ENCODE assay signal across 23 cellular contexts in the genomic region with DNA sequence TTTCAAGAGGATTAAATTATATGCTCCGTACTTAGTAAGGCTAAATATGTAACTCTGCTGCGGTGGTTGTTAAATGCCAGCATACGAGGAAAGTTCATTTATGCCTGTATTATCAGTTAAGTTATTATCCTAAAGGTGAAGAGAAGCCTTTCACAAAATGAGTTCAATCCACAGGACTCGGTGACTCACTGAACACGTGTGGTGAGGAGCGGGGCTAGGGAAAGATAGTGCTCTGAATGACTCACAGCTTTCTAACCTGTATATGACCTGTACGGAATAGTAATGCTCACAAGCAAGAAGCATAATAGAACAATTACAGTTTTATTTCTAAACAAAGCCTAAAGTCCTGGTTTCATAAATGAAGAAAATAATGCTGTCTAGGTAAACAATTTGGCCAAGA. TPM values are rescaled to one million over a fixed set of nuclear protein-coding genes. Genes with fewer than 3 reads are reported as not detected.
A peak's percentile ranks its signal among the peaks of the same experiment; 100 is the strongest.
DNase-seq lines count a peak whose midpoint lies in the region; ATAC-seq and TF ChIP-seq lines count a peak whose summit lies in the region.
"Had no signal": no experiment of that assay in that cellular context is flagged by ENCODE, and none has a peak within 500 bp of the region (broad histone marks: within the 10 kb centered on the region; RNA-seq: fewer than 3 reads in every experiment).

No MANE protein-coding gene starts in this region.

- H3K4me1 ChIP-seq in breast epithelium, result no peaks in the 10 kb centered on the region
- H3K4me1 ChIP-seq: esophagus squamous epithelium, left lung, parathyroid adenoma, spleen, thyroid gland had no signal

- ATAC-seq in GM18858 (IDR thresholded peaks at IDR 0.05; ENCODE audit: unreplicated experiment) (no peak), HG02610 (IDR thresholded peaks at IDR 0.05; ENCODE audit: unreplicated experiment) (no peak)
- ATAC-seq: activated CD8-positive, alpha-beta memory T cell treated with anti-CD3 and anti-CD28 coated beads, Interleukin-2, amount 10 ng/mL, durations not matched to agents 7 days and 5 days; left lung; Right ventricle myocardium inferior had no signal

- BruUV-seq in MCF 10A (replicated peaks; lab: Mats Ljungman, UMichigan), result no TSS peak

- no peaks in the 10 kb centered on the region for H3K27me3 ChIP-seq in breast epithelium
- H3K27me3 ChIP-seq in kidney epithelial cell (ENCODE audit: control insufficient read depth, insufficient read depth, low read length), result no peaks in the 10 kb centered on the region
- H3K27me3 ChIP-seq: esophagus squamous epithelium, left lung, spleen, thyroid gland had no signal

- POLR2A ChIA-PET in MCF 10A (lab: Yijun Ruan, JAX), result no interaction called here

- DNase-seq in MCF 10A (ENCODE audit: unreplicated experiment) (peak; percentile 48), breast epithelium (ENCODE audit: low spot score in 2 of 2) (no peak), brain pericyte (ENCODE audit: low read depth, low spot score) (peak; percentile 13), kidney epithelial cell (ENCODE audit: low read depth) (peak; percentile 74), SW 1271 (lab: John Stamatoyannopoulos, UW) (no peak), GDM1 (lab: John Stamatoyannopoulos, UW) (no peak)
- DNase-seq: activated CD4-positive, CD25-positive, alpha-beta regulatory T cell treated with anti-CD3 and anti-CD28 coated beads, Interleukin-2, amount 50 U/mL, for 72 hours; activated CD8-positive, alpha-beta memory T cell treated with anti-CD3 and anti-CD28 coated beads, Interleukin-2, amount 10 ng/mL, durations not matched to agents 7 days and 5 days; activated gamma-delta T cell treated with Interleukin-2 at 50 U/mL for 16 hours; C1 segment of cervical spinal cord; DMS79 treated with DMSO at 0.1 percent for 48 hours; esophagus squamous epithelium; KBM-7; left lung; NCI-H1092 treated with DMSO at 0.1 percent for 48 hours; NCI-H2171 treated with DMSO at 0.1 percent for 48 hours; spleen; thyroid gland had no signal

- no peaks in the 10 kb centered on the region for H3K4me1 Mint-ChIP-seq in MCF 10A (ENCODE audit: insufficient read depth, unreplicated experiment)
- H3K4me1 Mint-ChIP-seq: activated CD8-positive, alpha-beta memory T cell treated with anti-CD3 and anti-CD28 coated beads, Interleukin-2, amount 10 ng/mL, durations not matched to agents 7 days and 5 days had no signal

- no peaks in the 10 kb centered on the region for H3K36me3 Mint-ChIP-seq in MCF 10A (ENCODE audit: insufficient read depth, unreplicated experiment)
- H3K36me3 Mint-ChIP-seq: activated CD8-positive, alpha-beta memory T cell treated with anti-CD3 and anti-CD28 coated beads, Interleukin-2, amount 10 ng/mL, durations not matched to agents 7 days and 5 days had no signal

- no peaks in the 10 kb centered on the region for H3K9me3 ChIP-seq in breast epithelium
- H3K9me3 ChIP-seq: esophagus squamous epithelium, left lung, spleen, thyroid gland had no signal

- no peaks in the 10 kb centered on the region for H3K9me3 Mint-ChIP-seq in MCF 10A (ENCODE audit: unreplicated experiment)

- H3K27ac ChIP-seq in breast epithelium, result no peak overlapping the region
- H3K27ac ChIP-seq: esophagus squamous epithelium, left lung, parathyroid adenoma, spleen, thyroid gland had no signal

- no peak overlapping the region for H3K27ac Mint-ChIP-seq in MCF 10A (ENCODE audit: low read depth, unreplicated experiment)
- H3K27ac Mint-ChIP-seq: activated CD8-positive, alpha-beta memory T cell treated with anti-CD3 and anti-CD28 coated beads, Interleukin-2, amount 10 ng/mL, durations not matched to agents 7 days and 5 days had no signal

- CTCF ChIA-PET in MCF 10A (lab: Yijun Ruan, JAX), result no interaction called here

- TF ChIP-seq CTCF in MCF 10A (IDR thresholded peaks at IDR 0.05; ENCODE audit: unreplicated experiment) (no peak), breast epithelium (IDR thresholded peaks at IDR 0.05) (no peak), kidney epithelial cell (IDR thresholded peaks at IDR 0.05; ENCODE audit: insufficient read depth, low read length, poor library complexity, severe bottlenecking) (no peak)

- intact Hi-C loops in MCF 10A (cut with micrococcal nuclease) (no loop called here), breast epithelium (cut with DNase I; ENCODE audit: low total_unique reads) (no loop called here)

- H3K36me3 ChIP-seq in breast epithelium (no peaks in the 10 kb centered on the region), kidney epithelial cell (ENCODE audit: control insufficient read depth, insufficient read depth, low read length) (no peaks in the 10 kb centered on the region)
- H3K36me3 ChIP-seq: esophagus squamous epithelium, left lung, spleen, thyroid gland had no signal

- no peaks in the 10 kb centered on the region for H3K27me3 Mint-ChIP-seq in MCF 10A (ENCODE audit: insufficient read depth, unreplicated experiment)
- H3K27me3 Mint-ChIP-seq: activated CD8-positive, alpha-beta memory T cell treated with anti-CD3 and anti-CD28 coated beads, Interleukin-2, amount 10 ng/mL, durations not matched to agents 7 days and 5 days had no signal

- no peak for TF ChIP-seq POLR2A in breast epithelium (IDR thresholded peaks at IDR 0.05)

- no peak overlapping the region for H3K4me3 ChIP-seq in breast epithelium
- H3K4me3 ChIP-seq in kidney epithelial cell (ENCODE audit: low read depth, low read length), result no peak overlapping the region
- H3K4me3 ChIP-seq: esophagus squamous epithelium, left lung, spleen, thyroid gland had no signal

- H3K4me3 Mint-ChIP-seq in MCF 10A (ENCODE audit: unreplicated experiment), result no peak overlapping the region
- H3K4me3 Mint-ChIP-seq: activated CD8-positive, alpha-beta memory T cell treated with anti-CD3 and anti-CD28 coated beads, Interleukin-2, amount 10 ng/mL, durations not matched to agents 7 days and 5 days had no signal

RNA-seq across cellular contexts. Expression of a gene that starts 25.2 kb away (rescaled TPM):
- total RNA-seq in MCF 10A (2022) (not detected in 2 replicates), breast epithelium (under 1 TPM in 2 of 3 donors, not detected in 1; under 0.01 to 0.15 TPM), kidney epithelial cell (0.34 and 0.38 TPM in 2 replicates)
- total RNA-seq: activated CD8-positive, alpha-beta memory T cell treated with anti-CD3 and anti-CD28 coated beads, Interleukin-2, amount 10 ng/mL, durations not matched to agents 7 days and 5 days; esophagus squamous epithelium; Right ventricle myocardium inferior; T-helper 2 cell treated with Interferon-gamma antibody and Interleukin-4, amounts not matched to agents 100 ng/mL and 5 ng/mL, for 36 hours had no signal

Comparison
In these comparisons a context has a peak if more than half of its experiments do, and no peak if none do; other contexts are left out.
1. DNase-seq: peak in MCF 10A (single experiment), brain pericyte (single experiment) and kidney epithelial cell (single experiment); none in breast epithelium (0 of 2), SW 1271 (0 of 2) and GDM1 (single experiment).